1 cellular context compared by ENCODE assay signal in genomic region chr4:185204238-185204910, GRCh38.
A peak's percentile ranks its signal among the peaks of the same experiment; 100 is the strongest.
TF ChIP-seq lines count a peak whose summit lies in the region.

No MANE protein-coding gene starts in this region.

TF ChIP-seq in K562, 482 proteins besides CTCF, POLR2A, EP300 and RAD21 (continued from another document and continues in another):
- TF ChIP-seq IRF1 (CRISPR knock-in tag; IDR thresholded peaks at IDR 0.05; ENCODE audit: borderline replicate concordance), result no peak
- TF ChIP-seq ZNF232 (CRISPR knock-in tag; IDR thresholded peaks at IDR 0.05), result no peak
- TF ChIP-seq PTRF (tag; IDR thresholded peaks at IDR 0.05), result no peak
- no peak for TF ChIP-seq SIX5 (IDR thresholded peaks at IDR 0.05; ENCODE audit: borderline replicate concordance in 1 of 2, insufficient read depth in 1 of 2, low read depth in 1 of 2, low read length in 2 of 2)
- TF ChIP-seq ZNF561 (CRISPR knock-in tag; conservative IDR thresholded peaks at IDR 0.05), result no peak
- TF ChIP-seq HDGF (IDR thresholded peaks at IDR 0.05), result no peak
- no peak for TF ChIP-seq CEBPZ (IDR thresholded peaks at IDR 0.05; ENCODE audit: borderline replicate concordance, low read depth, low read length)
- TF ChIP-seq ARNT (IDR thresholded peaks at IDR 0.05), result no peak
- no peak for TF ChIP-seq MIER1 (IDR thresholded peaks at IDR 0.05; ENCODE audit: low read depth)
- TF ChIP-seq POLR2H (tag; IDR thresholded peaks at IDR 0.05; ENCODE audit: low read depth), result peak; percentile 44
- TF ChIP-seq NFIX (CRISPR knock-in tag; IDR thresholded peaks at IDR 0.05; ENCODE audit: low read depth), result no peak
- no peak for TF ChIP-seq NELFE (IDR thresholded peaks at IDR 0.05; ENCODE audit: insufficient read depth, insufficient read length)
- TF ChIP-seq RBM14 (IDR thresholded peaks at IDR 0.05; ENCODE audit: borderline replicate concordance, insufficient read depth, low read depth, low read length), result no peak
- TF ChIP-seq, protein P1, sequence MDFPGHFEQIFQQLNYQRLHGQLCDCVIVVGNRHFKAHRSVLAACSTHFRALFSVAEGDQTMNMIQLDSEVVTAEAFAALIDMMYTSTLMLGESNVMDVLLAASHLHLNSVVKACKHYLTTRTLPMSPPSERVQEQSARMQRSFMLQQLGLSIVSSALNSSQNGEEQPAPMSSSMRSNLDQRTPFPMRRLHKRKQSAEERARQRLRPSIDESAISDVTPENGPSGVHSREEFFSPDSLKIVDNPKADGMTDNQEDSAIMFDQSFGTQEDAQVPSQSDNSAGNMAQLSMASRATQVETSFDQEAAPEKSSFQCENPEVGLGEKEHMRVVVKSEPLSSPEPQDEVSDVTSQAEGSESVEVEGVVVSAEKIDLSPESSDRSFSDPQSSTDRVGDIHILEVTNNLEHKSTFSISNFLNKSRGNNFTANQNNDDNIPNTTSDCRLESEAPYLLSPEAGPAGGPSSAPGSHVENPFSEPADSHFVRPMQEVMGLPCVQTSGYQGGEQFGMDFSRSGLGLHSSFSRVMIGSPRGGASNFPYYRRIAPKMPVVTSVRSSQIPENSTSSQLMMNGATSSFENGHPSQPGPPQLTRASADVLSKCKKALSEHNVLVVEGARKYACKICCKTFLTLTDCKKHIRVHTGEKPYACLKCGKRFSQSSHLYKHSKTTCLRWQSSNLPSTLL (IDR thresholded peaks at IDR 0.05), result no peak
- TF ChIP-seq NONO (IDR thresholded peaks at IDR 0.05; ENCODE audit: low read depth in 2 of 2, low read length in 1 of 2), result no peak
- TF ChIP-seq HMG20A (CRISPR knock-in tag; conservative IDR thresholded peaks at IDR 0.05), result no peak
- no peak for TF ChIP-seq ZNF184 (CRISPR knock-in tag; IDR thresholded peaks at IDR 0.05)
- no peak for TF ChIP-seq PYGO2 (tag; IDR thresholded peaks at IDR 0.05)
- TF ChIP-seq, protein P2, sequence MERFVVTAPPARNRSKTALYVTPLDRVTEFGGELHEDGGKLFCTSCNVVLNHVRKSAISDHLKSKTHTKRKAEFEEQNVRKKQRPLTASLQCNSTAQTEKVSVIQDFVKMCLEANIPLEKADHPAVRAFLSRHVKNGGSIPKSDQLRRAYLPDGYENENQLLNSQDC (CRISPR knock-in tag; IDR thresholded peaks at IDR 0.05), result no peak
- TF ChIP-seq GATAD2B (IDR thresholded peaks at IDR 0.05; ENCODE audit: borderline replicate concordance), result no peak
- no peak for TF ChIP-seq SNIP1 (IDR thresholded peaks at IDR 0.05; ENCODE audit: low read depth)
- TF ChIP-seq CSDE1 (IDR thresholded peaks at IDR 0.05), result peak in 1 of 2 experiments; percentile 29; a peak in 1 of 4 replicates
- no peak for TF ChIP-seq CHD4 (IDR thresholded peaks at IDR 0.05; ENCODE audit: insufficient read depth, insufficient replicate concordance, low read depth, low read length, poor library complexity, severe bottlenecking)
- no peak for TF ChIP-seq ZNF518B (CRISPR knock-in tag; IDR thresholded peaks at IDR 0.05)
- no peak for TF ChIP-seq ZNF77 (CRISPR knock-in tag; IDR thresholded peaks at IDR 0.05)
- TF ChIP-seq, protein P3, sequence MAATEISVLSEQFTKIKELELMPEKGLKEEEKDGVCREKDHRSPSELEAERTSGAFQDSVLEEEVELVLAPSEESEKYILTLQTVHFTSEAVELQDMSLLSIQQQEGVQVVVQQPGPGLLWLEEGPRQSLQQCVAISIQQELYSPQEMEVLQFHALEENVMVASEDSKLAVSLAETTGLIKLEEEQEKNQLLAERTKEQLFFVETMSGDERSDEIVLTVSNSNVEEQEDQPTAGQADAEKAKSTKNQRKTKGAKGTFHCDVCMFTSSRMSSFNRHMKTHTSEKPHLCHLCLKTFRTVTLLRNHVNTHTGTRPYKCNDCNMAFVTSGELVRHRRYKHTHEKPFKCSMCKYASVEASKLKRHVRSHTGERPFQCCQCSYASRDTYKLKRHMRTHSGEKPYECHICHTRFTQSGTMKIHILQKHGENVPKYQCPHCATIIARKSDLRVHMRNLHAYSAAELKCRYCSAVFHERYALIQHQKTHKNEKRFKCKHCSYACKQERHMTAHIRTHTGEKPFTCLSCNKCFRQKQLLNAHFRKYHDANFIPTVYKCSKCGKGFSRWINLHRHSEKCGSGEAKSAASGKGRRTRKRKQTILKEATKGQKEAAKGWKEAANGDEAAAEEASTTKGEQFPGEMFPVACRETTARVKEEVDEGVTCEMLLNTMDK (IDR thresholded peaks at IDR 0.05; ENCODE audit: borderline replicate concordance, insufficient read depth, low read depth, low read length, poor library complexity, severe bottlenecking), result no peak
- no peak for TF ChIP-seq CCNT2 (IDR thresholded peaks at IDR 0.05; ENCODE audit: borderline replicate concordance, extremely low read depth, insufficient read length, low read depth, low read length)
- TF ChIP-seq PHB2 (IDR thresholded peaks at IDR 0.05; ENCODE audit: low read depth), result no peak
- no peak for TF ChIP-seq CBX1 (IDR thresholded peaks at IDR 0.05; ENCODE audit: low read depth)
- no peak for TF ChIP-seq ELF2 (CRISPR knock-in tag; IDR thresholded peaks at IDR 0.05)
- TF ChIP-seq THAP12 (CRISPR knock-in tag; IDR thresholded peaks at IDR 0.05), result no peak
- no peak for TF ChIP-seq L3MBTL2 (IDR thresholded peaks at IDR 0.05)
- TF ChIP-seq BHLHE40 (IDR thresholded peaks at IDR 0.05; ENCODE audit: low read length), result no peak
- 0 out of 2 replicates have a peak, but pooled peaks have one; percentile 29 for TF ChIP-seq AFF4 (CRISPR knock-in tag; IDR thresholded peaks at IDR 0.05)
- TF ChIP-seq SIN3A (IDR thresholded peaks at IDR 0.05; ENCODE audit: borderline replicate concordance in 2 of 2, control insufficient read depth in 1 of 2, low read depth in 2 of 2, low read length in 2 of 2), result peak; percentile 86 to 88; a peak in 2 of 4 replicates
- no peak for TF ChIP-seq USF1 (CRISPR knock-in tag; IDR thresholded peaks at IDR 0.05)
- TF ChIP-seq ZNF24 (IDR thresholded peaks at IDR 0.05), result no peak
- TF ChIP-seq, protein P4, sequence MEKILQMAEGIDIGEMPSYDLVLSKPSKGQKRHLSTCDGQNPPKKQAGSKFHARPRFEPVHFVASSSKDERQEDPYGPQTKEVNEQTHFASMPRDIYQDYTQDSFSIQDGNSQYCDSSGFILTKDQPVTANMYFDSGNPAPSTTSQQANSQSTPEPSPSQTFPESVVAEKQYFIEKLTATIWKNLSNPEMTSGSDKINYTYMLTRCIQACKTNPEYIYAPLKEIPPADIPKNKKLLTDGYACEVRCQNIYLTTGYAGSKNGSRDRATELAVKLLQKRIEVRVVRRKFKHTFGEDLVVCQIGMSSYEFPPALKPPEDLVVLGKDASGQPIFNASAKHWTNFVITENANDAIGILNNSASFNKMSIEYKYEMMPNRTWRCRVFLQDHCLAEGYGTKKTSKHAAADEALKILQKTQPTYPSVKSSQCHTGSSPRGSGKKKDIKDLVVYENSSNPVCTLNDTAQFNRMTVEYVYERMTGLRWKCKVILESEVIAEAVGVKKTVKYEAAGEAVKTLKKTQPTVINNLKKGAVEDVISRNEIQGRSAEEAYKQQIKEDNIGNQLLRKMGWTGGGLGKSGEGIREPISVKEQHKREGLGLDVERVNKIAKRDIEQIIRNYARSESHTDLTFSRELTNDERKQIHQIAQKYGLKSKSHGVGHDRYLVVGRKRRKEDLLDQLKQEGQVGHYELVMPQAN (IDR thresholded peaks at IDR 0.05; ENCODE audit: borderline replicate concordance), result peak; percentile 52; the same call in 1 of the 2 replicates
- no peak for TF ChIP-seq PML (IDR thresholded peaks at IDR 0.05; ENCODE audit: low read length)
